11 cellular contexts compared by ENCODE assay signal in the genomic region with DNA sequence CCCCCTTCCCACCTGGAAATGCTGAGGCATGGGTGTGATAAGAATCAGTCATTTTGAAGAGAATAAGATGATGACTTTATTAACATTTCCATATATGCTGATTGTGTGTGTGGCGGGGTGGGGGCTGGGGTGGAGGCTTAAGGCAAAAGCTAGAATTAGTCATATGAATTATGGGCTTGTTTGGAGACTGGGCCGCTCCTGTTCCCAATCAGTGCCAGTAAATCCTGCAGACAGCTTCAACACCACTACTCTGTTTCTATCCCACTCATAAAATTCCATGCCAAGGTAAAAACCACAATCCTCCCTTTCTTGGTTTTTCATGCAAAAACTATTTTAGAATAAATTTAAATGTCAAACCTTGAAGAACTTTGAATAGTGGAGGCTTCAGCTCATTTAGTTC. TPM values are rescaled to one million over a fixed set of nuclear protein-coding genes. Genes with fewer than 3 reads are reported as not detected.
DNase-seq lines count a peak whose midpoint lies in the region; TF ChIP-seq lines count a peak whose summit lies in the region.
"Had no signal": no experiment of that assay in that cellular context is flagged by ENCODE, and none has a peak within 500 bp of the region (broad histone marks: within the 10 kb centered on the region; RNA-seq: fewer than 3 reads in every experiment).

No MANE protein-coding gene starts in this region.

- H3K36me3 ChIP-seq in mesendoderm (ENCODE audit: control insufficient read depth, insufficient read depth, low read length) (no peaks in the 10 kb centered on the region), MM.1S (replicated peaks; ENCODE audit: insufficient read depth, low read length) (no peaks in the 10 kb centered on the region)
- H3K36me3 ChIP-seq: spleen had no signal

- no peak overlapping the region for H2AFZ ChIP-seq in MM.1S (ENCODE audit: low read length)

- no peaks in the 10 kb centered on the region for H3K9me2 ChIP-seq in MM.1S (replicated peaks; ENCODE audit: insufficient read depth, low read length)

- no peak overlapping the region for H3K27ac ChIP-seq in mesendoderm (ENCODE audit: low read depth, low read length)
- H3K27ac ChIP-seq in MM.1S (ENCODE audit: low read length): no peak overlapping the region
- H3K27ac ChIP-seq: spleen had no signal

- H4K20me1 ChIP-seq in MM.1S (ENCODE audit: insufficient read depth, low read length): no peaks in the 10 kb centered on the region

- H2BK15ac ChIP-seq in mesendoderm (replicated peaks; ENCODE audit: low read depth): no peak overlapping the region

- TF ChIP-seq CTCF in cardiac fibroblast (IDR thresholded peaks at IDR 0.05; ENCODE audit: low read depth, low read length): no peak
- no peak for TF ChIP-seq CTCF in MM.1S (IDR thresholded peaks at IDR 0.05; ENCODE audit: low read length)

- no peaks in the 10 kb centered on the region for H3K9me3 ChIP-seq in MM.1S (replicated peaks; ENCODE audit: insufficient read depth, low read length)

- no CpG with 5 or more reads among the region's 2 CpGs for WGBS in mesendoderm (ENCODE audit: extremely low coverage, insufficient coverage, low lambda C conversion rate)

- H3K79me2 ChIP-seq in mesendoderm (ENCODE audit: control insufficient read depth, insufficient read depth, low read length) (no peaks in the 10 kb centered on the region), MM.1S (ENCODE audit: low read length) (no peaks in the 10 kb centered on the region)

- no peak overlapping the region for H2BK5ac ChIP-seq in mesendoderm (ENCODE audit: low read length)

- H2AK5ac ChIP-seq in mesendoderm (ENCODE audit: low read length): no peak overlapping the region

- DNase-seq in cardiac fibroblast (ENCODE audit: low read depth in 2 of 2) (peak; percentile 59 to 94), mesendoderm (no peak), ureter (ENCODE audit: low spot score) (peak; percentile 59), NCI-H1417 (lab: John Stamatoyannopoulos, UW) (no peak), MM.1S (no peak), pons (ENCODE audit: low spot score) (no peak)
- DNase-seq: activated CD4-positive, alpha-beta T cell treated with anti-CD3 and anti-CD28 coated beads, Interleukin-2, amount 50 U/mL, for 48 hours; central memory CD4-positive, alpha-beta T cell; immature natural killer cell; spleen had no signal

- no peak overlapping the region for H3K4ac ChIP-seq in mesendoderm (ENCODE audit: low read depth, low read length)

- H3K4me2 ChIP-seq in mesendoderm (ENCODE audit: low read length) (no peak overlapping the region), MM.1S (ENCODE audit: low read depth, low read length) (no peak overlapping the region)

- H2BK120ac ChIP-seq in mesendoderm (ENCODE audit: low read depth, low read length): no peak overlapping the region

- H3K9ac ChIP-seq in mesendoderm (ENCODE audit: low read length) (no peak overlapping the region), MM.1S (ENCODE audit: low read length) (no peak overlapping the region)

- no peaks in the 10 kb centered on the region for H3K27me3 ChIP-seq in mesendoderm (ENCODE audit: insufficient read depth, low read length, poor library complexity)
- no peaks in the 10 kb centered on the region for H3K27me3 ChIP-seq in MM.1S (replicated peaks; ENCODE audit: insufficient read depth, low read length)
- H3K27me3 ChIP-seq: spleen had no signal

- TF ChIP-seq EP300 in Ishikawa (IDR thresholded peaks at IDR 0.05; ENCODE audit: borderline replicate concordance): 0 out of 2 replicates have a peak, but pooled peaks have one; percentile 26

- H3K18ac ChIP-seq in mesendoderm (ENCODE audit: low read length): no peak overlapping the region

- H3F3A ChIP-seq in MM.1S (ENCODE audit: insufficient read depth, low read length): peaks cover 15% of the 10 kb centered on the region; the same call in 1 of the 2 replicates

- H3K4me3 ChIP-seq in cardiac fibroblast (replicated peaks in 1 of 2; ENCODE audit: low read depth in 2 of 2, low read length in 2 of 2): no peak overlapping the region
- H3K4me3 ChIP-seq in mesendoderm (ENCODE audit: low read length): no peak overlapping the region
- H3K4me3 ChIP-seq in MM.1S (ENCODE audit: low read length): no peak overlapping the region
- H3K4me3 ChIP-seq: spleen had no signal

- H4K5ac ChIP-seq in mesendoderm (ENCODE audit: low read length): no peak overlapping the region

- H3K4me1 ChIP-seq in mesendoderm (ENCODE audit: control insufficient read depth, low read depth, low read length): no peaks in the 10 kb centered on the region
- H3K4me1 ChIP-seq in MM.1S (ENCODE audit: low read length): peaks cover 30% of the 10 kb centered on the region

- no peaks in the 10 kb centered on the region for H3K79me1 ChIP-seq in mesendoderm (ENCODE audit: low read length)

- H3K23ac ChIP-seq in mesendoderm (ENCODE audit: low read length): no peak overlapping the region

- H3K56ac ChIP-seq in mesendoderm (ENCODE audit: low read length): peak overlapping the region; percentile 43

- no peak for TF ChIP-seq RAD21 in Ishikawa (IDR thresholded peaks at IDR 0.05; ENCODE audit: low read depth)

- H4K8ac ChIP-seq in mesendoderm (ENCODE audit: low read depth, low read length): no peak overlapping the region

TF ChIP-seq in Ishikawa, 13 proteins besides CTCF, POLR2A, EP300 and RAD21:
- no peak for TF ChIP-seq CREB1 (IDR thresholded peaks at IDR 0.05; ENCODE audit: low read depth)
- TF ChIP-seq, protein P1, sequence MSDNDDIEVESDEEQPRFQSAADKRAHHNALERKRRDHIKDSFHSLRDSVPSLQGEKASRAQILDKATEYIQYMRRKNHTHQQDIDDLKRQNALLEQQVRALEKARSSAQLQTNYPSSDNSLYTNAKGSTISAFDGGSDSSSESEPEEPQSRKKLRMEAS (IDR thresholded peaks at IDR 0.05): no peak

RNA-seq across cellular contexts. Expression of gene SLC38A2, which starts 29.9 kb away (rescaled TPM):
- 295 TPM for polyA plus RNA-seq in mesendoderm (2013, experiment 1 of 2)
- polyA plus RNA-seq in mesendoderm (2013, experiment 2 of 2): 286 TPM
- 292 TPM for total RNA-seq in ureter

Comparison
In these comparisons a context has a peak if more than half of its experiments do, and no peak if none do; other contexts are left out.
1. DNase-seq: peak in cardiac fibroblast (2 of 2) and ureter (single experiment); none in mesendoderm (single experiment), NCI-H1417 (0 of 3), MM.1S (single experiment) and pons (single experiment).